1 cellular context compared by ENCODE assay signal in the genomic region with DNA sequence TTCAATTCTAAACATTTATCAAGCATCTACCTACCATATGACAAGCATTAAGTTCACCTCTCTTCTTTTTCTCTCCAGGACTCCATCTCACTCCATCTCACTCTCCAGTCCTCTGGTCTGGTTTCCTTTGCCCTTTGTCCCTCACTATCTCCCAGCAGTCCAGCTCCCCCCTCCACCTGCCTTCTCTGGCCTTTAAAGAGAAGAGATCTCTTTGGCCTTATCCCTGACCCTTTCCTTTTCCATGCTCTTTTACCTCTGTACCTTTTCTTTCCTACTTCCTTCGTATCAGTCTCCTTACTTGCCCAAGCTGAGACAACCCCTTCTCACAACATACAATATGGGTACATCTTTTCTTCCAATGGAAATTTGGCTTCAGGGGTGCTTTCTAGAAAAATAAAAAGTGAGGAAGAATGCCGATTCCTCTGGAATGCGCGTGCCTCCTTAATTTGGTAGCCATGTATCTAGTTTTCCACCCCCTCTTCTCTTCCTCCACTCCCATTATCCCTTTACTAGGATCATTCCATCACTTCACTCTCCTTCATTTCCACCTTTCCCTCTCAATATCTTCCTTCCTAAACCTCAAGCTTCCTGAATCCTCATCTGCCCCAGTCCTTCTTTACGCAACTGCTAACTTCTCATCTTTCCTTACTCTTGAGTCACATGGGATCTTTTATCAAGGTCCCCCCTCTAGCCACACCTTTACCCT.
TF ChIP-seq lines count a peak whose summit lies in the region.

No MANE protein-coding gene starts in this region.

TF ChIP-seq in K562, 482 proteins besides CTCF, POLR2A, EP300 and RAD21 (continued from another document):
- peak; percentile 10; the same call in 1 of the 2 replicates for TF ChIP-seq ZBTB40 (IDR thresholded peaks at IDR 0.05)
- TF ChIP-seq ZBTB40 (CRISPR knock-in tag; IDR thresholded peaks at IDR 0.05): no peak
- 0 out of 4 replicates have a peak, but pooled peaks of 1 of the 2 experiments have one; percentile 88 for TF ChIP-seq MCM7 (IDR thresholded peaks at IDR 0.05)
- no peak for TF ChIP-seq SLC30A9 (CRISPR knock-in tag; IDR thresholded peaks at IDR 0.05)
- TF ChIP-seq PHB (CRISPR knock-in tag; IDR thresholded peaks at IDR 0.05): no peak
- TF ChIP-seq JUND (IDR thresholded peaks at IDR 0.05; ENCODE audit: borderline replicate concordance, low read depth, low read length): 0 out of 2 replicates have a peak, but pooled peaks have one; percentile 48
- TF ChIP-seq JUND (tag; IDR thresholded peaks at IDR 0.05; ENCODE audit: borderline replicate concordance, low read depth, low read length): no peak; the same call in 2 of the 3 replicates
- TF ChIP-seq TRIM28 (IDR thresholded peaks at IDR 0.05): peak; percentile 18; the same call in 1 of the 2 replicates
- TF ChIP-seq KHSRP (IDR thresholded peaks at IDR 0.05): 0 out of 2 replicates have a peak, but pooled peaks have one; percentile 21
- TF ChIP-seq TSC22D4 (tag; IDR thresholded peaks at IDR 0.05): no peak
- TF ChIP-seq, protein P1, sequence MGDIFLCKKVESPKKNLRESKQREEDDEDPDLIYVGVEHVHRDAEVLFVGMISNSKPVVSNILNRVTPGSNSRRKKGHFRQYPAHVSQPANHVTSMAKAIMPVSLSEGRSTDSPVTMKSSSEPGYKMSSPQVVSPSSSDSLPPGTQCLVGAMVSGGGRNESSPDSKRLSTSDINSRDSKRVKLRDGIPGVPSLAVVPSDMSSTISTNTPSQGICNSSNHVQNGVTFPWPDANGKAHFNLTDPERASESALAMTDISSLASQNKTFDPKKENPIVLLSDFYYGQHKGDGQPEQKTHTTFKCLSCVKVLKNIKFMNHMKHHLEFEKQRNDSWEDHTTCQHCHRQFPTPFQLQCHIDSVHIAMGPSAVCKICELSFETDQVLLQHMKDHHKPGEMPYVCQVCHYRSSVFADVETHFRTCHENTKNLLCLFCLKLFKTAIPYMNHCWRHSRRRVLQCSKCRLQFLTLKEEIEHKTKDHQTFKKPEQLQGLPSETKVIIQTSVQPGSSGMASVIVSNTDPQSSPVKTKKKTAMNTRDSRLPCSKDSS (IDR thresholded peaks at IDR 0.05; ENCODE audit: low read depth, partially characterized antibody): peak; percentile 56
- 0 out of 2 replicates have a peak, but pooled peaks have one; percentile 46 for TF ChIP-seq DPF2 (IDR thresholded peaks at IDR 0.05)
- TF ChIP-seq, protein P2, sequence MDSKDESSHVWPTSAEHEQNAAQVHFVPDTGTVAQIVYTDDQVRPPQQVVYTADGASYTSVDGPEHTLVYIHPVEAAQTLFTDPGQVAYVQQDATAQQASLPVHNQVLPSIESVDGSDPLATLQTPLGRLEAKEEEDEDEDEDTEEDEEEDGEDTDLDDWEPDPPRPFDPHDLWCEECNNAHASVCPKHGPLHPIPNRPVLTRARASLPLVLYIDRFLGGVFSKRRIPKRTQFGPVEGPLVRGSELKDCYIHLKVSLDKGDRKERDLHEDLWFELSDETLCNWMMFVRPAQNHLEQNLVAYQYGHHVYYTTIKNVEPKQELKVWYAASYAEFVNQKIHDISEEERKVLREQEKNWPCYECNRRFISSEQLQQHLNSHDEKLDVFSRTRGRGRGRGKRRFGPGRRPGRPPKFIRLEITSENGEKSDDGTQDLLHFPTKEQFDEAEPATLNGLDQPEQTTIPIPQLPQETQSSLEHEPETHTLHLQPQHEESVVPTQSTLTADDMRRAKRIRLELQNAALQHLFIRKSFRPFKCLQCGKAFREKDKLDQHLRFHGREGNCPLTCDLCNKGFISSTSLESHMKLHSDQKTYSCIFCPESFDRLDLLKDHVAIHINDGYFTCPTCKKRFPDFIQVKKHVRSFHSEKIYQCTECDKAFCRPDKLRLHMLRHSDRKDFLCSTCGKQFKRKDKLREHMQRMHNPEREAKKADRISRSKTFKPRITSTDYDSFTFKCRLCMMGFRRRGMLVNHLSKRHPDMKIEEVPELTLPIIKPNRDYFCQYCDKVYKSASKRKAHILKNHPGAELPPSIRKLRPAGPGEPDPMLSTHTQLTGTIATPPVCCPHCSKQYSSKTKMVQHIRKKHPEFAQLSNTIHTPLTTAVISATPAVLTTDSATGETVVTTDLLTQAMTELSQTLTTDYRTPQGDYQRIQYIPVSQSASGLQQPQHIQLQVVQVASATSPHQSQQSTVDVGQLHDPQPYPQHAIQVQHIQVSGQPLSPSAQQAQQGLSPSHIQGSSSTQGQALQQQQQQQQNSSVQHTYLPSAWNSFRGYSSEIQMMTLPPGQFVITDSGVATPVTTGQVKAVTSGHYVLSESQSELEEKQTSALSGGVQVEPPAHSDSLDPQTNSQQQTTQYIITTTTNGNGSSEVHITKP (IDR thresholded peaks at IDR 0.05; ENCODE audit: partially characterized antibody): peak; percentile 39
- TF ChIP-seq SMARCA4 (IDR thresholded peaks at IDR 0.05): 0 out of 2 replicates have a peak, but pooled peaks have one; percentile 7
- TF ChIP-seq ZEB2 (IDR thresholded peaks at IDR 0.05): peak; percentile 51; the same call in 1 of the 2 replicates
- no peak for TF ChIP-seq ZNF134 (CRISPR knock-in tag; conservative IDR thresholded peaks at IDR 0.05)
- TF ChIP-seq, protein P3, sequence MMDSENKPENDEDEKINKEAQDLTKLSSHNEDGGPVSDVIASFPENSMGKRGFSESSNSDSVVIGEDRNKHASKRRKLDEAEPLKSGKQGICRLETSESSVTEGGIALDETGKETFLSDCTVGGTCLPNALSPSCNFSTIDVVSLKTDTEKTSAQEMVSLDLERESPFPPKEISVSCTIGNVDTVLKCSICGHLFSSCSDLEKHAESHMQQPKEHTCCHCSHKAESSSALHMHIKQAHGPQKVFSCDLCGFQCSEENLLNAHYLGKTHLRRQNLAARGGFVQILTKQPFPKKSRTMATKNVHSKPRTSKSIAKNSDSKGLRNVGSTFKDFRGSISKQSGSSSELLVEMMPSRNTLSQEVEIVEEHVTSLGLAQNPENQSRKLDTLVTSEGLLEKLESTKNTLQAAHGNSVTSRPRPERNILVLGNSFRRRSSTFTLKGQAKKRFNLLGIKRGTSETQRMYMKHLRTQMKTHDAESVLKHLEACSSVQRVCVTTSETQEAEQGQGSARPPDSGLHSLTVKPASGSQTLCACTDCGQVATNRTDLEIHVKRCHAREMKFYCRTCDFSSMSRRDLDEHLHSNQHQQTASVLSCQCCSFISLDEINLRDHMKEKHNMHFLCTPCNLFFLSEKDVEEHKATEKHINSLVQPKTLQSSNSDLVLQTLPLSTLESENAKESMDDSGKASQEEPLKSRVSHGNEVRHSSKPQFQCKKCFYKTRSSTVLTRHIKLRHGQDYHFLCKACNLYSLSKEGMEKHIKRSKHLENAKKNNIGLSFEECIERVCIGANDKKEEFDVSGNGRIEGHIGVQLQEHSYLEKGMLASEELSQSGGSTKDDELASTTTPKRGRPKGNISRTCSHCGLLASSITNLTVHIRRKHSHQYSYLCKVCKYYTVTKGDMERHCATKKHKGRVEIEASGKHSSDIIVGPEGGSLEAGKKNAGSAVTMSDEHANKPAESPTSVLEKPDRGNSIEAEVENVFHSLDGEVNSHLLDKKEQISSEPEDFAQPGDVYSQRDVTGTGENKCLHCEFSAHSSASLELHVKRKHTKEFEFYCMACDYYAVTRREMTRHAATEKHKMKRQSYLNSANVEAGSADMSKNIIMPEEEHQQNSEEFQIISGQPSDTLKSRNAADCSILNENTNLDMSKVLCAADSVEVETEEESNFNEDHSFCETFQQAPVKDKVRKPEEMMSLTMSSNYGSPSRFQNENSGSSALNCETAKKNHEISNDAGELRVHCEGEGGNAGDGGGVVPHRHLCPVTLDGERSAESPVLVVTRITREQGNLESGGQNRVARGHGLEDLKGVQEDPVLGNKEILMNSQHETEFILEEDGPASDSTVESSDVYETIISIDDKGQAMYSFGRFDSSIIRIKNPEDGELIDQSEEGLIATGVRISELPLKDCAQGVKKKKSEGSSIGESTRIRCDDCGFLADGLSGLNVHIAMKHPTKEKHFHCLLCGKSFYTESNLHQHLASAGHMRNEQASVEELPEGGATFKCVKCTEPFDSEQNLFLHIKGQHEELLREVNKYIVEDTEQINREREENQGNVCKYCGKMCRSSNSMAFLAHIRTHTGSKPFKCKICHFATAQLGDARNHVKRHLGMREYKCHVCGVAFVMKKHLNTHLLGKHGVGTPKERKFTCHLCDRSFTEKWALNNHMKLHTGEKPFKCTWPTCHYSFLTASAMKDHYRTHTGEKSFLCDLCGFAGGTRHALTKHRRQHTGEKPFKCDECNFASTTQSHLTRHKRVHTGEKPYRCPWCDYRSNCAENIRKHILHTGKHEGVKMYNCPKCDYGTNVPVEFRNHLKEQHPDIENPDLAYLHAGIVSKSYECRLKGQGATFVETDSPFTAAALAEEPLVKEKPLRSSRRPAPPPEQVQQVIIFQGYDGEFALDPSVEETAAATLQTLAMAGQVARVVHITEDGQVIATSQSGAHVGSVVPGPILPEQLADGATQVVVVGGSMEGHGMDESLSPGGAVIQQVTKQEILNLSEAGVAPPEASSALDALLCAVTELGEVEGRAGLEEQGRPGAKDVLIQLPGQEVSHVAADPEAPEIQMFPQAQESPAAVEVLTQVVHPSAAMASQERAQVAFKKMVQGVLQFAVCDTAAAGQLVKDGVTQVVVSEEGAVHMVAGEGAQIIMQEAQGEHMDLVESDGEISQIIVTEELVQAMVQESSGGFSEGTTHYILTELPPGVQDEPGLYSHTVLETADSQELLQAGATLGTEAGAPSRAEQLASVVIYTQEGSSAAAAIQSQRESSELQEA (IDR thresholded peaks at IDR 0.05; ENCODE audit: low read depth): 0 out of 2 replicates have a peak, but pooled peaks have one; percentile 53
- peak; percentile 81 for TF ChIP-seq CEBPB (tag; IDR thresholded peaks at IDR 0.05)
- 0 out of 2 replicates have a peak, but pooled peaks have one; percentile 15 for TF ChIP-seq NBN (IDR thresholded peaks at IDR 0.05; ENCODE audit: low read depth)
- TF ChIP-seq ZNF277 (CRISPR knock-in tag; IDR thresholded peaks at IDR 0.05; ENCODE audit: borderline replicate concordance): no peak
